Comparison of ENCODE assay signal across 8 cellular contexts in genomic region chr1:40161125-40161887, GRCh38. TPM values are rescaled to one million over a fixed set of nuclear protein-coding genes. Genes with fewer than 3 reads are reported as not detected.
DNase-seq lines count a peak whose midpoint lies in the region; ATAC-seq and TF ChIP-seq lines count a peak whose summit lies in the region.

A gene with protein sequence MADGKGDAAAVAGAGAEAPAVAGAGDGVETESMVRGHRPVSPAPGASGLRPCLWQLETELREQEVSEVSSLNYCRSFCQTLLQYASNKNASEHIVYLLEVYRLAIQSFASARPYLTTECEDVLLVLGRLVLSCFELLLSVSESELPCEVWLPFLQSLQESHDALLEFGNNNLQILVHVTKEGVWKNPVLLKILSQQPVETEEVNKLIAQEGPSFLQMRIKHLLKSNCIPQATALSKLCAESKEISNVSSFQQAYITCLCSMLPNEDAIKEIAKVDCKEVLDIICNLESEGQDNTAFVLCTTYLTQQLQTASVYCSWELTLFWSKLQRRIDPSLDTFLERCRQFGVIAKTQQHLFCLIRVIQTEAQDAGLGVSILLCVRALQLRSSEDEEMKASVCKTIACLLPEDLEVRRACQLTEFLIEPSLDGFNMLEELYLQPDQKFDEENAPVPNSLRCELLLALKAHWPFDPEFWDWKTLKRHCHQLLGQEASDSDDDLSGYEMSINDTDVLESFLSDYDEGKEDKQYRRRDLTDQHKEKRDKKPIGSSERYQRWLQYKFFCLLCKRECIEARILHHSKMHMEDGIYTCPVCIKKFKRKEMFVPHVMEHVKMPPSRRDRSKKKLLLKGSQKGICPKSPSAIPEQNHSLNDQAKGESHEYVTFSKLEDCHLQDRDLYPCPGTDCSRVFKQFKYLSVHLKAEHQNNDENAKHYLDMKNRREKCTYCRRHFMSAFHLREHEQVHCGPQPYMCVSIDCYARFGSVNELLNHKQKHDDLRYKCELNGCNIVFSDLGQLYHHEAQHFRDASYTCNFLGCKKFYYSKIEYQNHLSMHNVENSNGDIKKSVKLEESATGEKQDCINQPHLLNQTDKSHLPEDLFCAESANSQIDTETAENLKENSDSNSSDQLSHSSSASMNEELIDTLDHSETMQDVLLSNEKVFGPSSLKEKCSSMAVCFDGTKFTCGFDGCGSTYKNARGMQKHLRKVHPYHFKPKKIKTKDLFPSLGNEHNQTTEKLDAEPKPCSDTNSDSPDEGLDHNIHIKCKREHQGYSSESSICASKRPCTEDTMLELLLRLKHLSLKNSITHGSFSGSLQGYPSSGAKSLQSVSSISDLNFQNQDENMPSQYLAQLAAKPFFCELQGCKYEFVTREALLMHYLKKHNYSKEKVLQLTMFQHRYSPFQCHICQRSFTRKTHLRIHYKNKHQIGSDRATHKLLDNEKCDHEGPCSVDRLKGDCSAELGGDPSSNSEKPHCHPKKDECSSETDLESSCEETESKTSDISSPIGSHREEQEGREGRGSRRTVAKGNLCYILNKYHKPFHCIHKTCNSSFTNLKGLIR (N-terminal part only) (plus strand): TSS chr1:40161387. CDS start chr1:40161400, 13 bp downstream.

- no peak within 1 kb of the TSS for H3K27ac Mint-ChIP-seq in activated CD4-positive, alpha-beta T cell treated with anti-CD3 and anti-CD28 coated beads, Interleukin-2, amount 10 ng/mL, durations not matched to agents 24 days and 14 days

- peaks cover 2% of the 10 kb centered on the region for H3K27me3 Mint-ChIP-seq in activated CD4-positive, alpha-beta T cell treated with anti-CD3 and anti-CD28 coated beads, Interleukin-2, amount 10 ng/mL, durations not matched to agents 24 days and 14 days

- POLR2A ChIA-PET in BJ (lab: Charles Lee): no interaction called here

- intact Hi-C loops in activated CD4-positive, alpha-beta T cell treated with anti-CD3 and anti-CD28 coated beads, Interleukin-2, amount 10 ng/mL, durations not matched to agents 24 days and 14 days (cut with micrococcal nuclease): loop anchor here (1.0 to 5.0 kb wide), 8 partner anchors 61 to 371 kb away; partner anchors contain the start of genes ZMPSTE24 and ZNF684

- CTCF ChIA-PET in BJ (lab: Yijun Ruan, JAX): interaction anchor here (0.6 to 2.5 kb wide), 6 partner anchors 9 to 243 kb away, joined by 3 to 7 read pairs (median 4); no protein-coding TSS in a partner anchor

- TF ChIP-seq CTCF in BJ (IDR thresholded peaks at IDR 0.05; ENCODE audit: insufficient read depth, low read depth, low read length): no peak
- no peak for TF ChIP-seq CTCF in coronary artery (IDR thresholded peaks at IDR 0.05)

- peaks cover 20% of the 10 kb centered on the region for H3K36me3 Mint-ChIP-seq in activated CD4-positive, alpha-beta T cell treated with anti-CD3 and anti-CD28 coated beads, Interleukin-2, amount 10 ng/mL, durations not matched to agents 24 days and 14 days (ENCODE audit: low read depth)

- peak within 1 kb of the TSS; percentile 95 to 97 for H3K27ac ChIP-seq in coronary artery

- peaks cover 30% of the 10 kb centered on the region for H3K4me1 Mint-ChIP-seq in activated CD4-positive, alpha-beta T cell treated with anti-CD3 and anti-CD28 coated beads, Interleukin-2, amount 10 ng/mL, durations not matched to agents 24 days and 14 days

- H3K4me3 ChIP-seq in BJ (ENCODE audit: low read depth, low read length) (peak within 1 kb of the TSS; percentile 92), coronary artery (peak within 1 kb of the TSS; percentile 85)

- H3K36me3 ChIP-seq in BJ (ENCODE audit: control insufficient read depth, insufficient read depth, low read length): no peaks in the 10 kb centered on the region

- peak; percentile 83 for ATAC-seq in GM19328 (IDR thresholded peaks at IDR 0.05; ENCODE audit: unreplicated experiment)
- ATAC-seq in HG03469 (IDR thresholded peaks at IDR 0.05; ENCODE audit: unreplicated experiment): peak; percentile 74

- H3K9me3 Mint-ChIP-seq in activated CD4-positive, alpha-beta T cell treated with anti-CD3 and anti-CD28 coated beads, Interleukin-2, amount 10 ng/mL, durations not matched to agents 24 days and 14 days: no peaks in the 10 kb centered on the region

- H3K27me3 ChIP-seq in BJ (ENCODE audit: control insufficient read depth, insufficient read depth, low read length): peaks cover 2% of the 10 kb centered on the region; the same call in 1 of the 2 replicates

- DNase-seq in BJ (ENCODE audit: low read depth): peak; percentile 57
- peak; percentile 91 for DNase-seq in NCI-H69 (lab: John Stamatoyannopoulos, UW)
- DNase-seq in activated CD4-positive, alpha-beta T cell treated with anti-CD3 and anti-CD28 coated beads, Interleukin-2, amount 10 ng/mL, durations not matched to agents 24 days and 14 days: peak; percentile 99
- DNase-seq in coronary artery (ENCODE audit: low spot score): peak; percentile 97
- peak; percentile 99 for DNase-seq in left kidney (ENCODE audit: low read depth, low spot score)
- peak; percentile 95 for DNase-seq in stimulated activated CD4-positive, alpha-beta T cell treated with anti-CD3 and anti-CD28 coated beads, Interleukin-1b, Interleukin-23, amount 100 ng/mL, for 48 hours

- no peak within 1 kb of the TSS for H3K4me3 Mint-ChIP-seq in activated CD4-positive, alpha-beta T cell treated with anti-CD3 and anti-CD28 coated beads, Interleukin-2, amount 10 ng/mL, durations not matched to agents 24 days and 14 days

RNA-seq across cellular contexts. Expression of the gene that starts here (rescaled TPM):
- polyA plus RNA-seq in BJ (2011; rRNA removed): 4.1 and 6.8 TPM in 2 replicates
- polyA minus RNA-seq in BJ (2011; rRNA and poly(A)+ RNA removed): 5.8 and 7.6 TPM in 2 replicates
- total RNA-seq in activated CD4-positive, alpha-beta T cell treated with anti-CD3 and anti-CD28 coated beads, Interleukin-2, amount 10 ng/mL, durations not matched to agents 24 days and 14 days: 21.2 TPM in 2 replicates

Comparison
In these comparisons a context has a peak if more than half of its experiments do, and no peak if none do; other contexts are left out.
1. Peak in every context shown above with its lines: DNase-seq, ATAC-seq, H3K4me3 ChIP-seq and H3K27ac ChIP-seq.